ENCODE assay signal across 9 cellular contexts in the genomic region with DNA sequence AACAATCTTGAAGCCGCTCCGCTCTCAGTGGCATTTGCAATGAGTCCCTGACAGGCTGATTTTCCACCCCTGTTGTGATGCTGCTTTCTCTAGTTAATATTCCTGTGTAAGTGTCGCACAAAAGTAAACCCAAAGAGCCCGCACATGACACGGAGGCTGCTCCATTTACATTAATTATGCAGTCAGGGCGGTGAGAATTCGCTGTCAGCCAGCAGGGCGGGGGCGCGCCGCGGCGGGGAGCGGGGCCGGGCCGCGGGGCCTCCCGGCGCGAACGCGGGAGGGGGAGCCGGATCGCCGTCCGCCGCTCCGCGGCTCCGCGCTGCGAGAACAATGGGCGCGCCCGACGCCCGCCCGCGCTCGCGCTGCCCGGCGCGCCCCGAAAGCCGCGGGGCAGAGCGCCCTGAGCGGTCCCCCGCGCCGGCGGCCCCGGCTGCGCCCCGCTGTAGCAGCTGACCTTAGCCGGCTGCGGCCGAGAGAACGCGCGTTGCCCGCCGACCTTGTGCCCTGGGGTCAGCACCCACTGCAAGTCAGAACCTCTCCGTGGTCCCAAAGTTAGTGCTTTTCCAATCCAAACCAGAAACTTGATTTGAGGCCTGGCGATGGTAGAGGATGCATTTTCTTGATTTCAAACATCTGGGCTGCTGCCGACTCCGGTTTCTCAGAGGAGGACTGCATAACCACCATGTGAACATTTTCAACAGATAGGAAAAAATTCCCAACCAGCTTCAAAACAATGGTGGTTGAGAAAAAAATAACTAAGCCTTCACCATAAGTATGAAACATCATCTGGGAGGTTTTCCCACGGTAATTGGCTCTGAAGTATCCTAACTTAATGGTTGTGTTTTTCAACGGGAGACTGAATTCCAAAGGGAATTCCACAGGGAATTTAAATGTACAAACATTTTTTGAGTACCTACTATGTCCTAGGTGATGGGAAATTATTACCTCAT.
DNase-seq lines count a peak whose midpoint lies in the region; ATAC-seq and TF ChIP-seq lines count a peak whose summit lies in the region.
"Had no signal": no experiment of that assay in that cellular context is flagged by ENCODE, and none has a peak within 500 bp of the region (broad histone marks: within the 10 kb centered on the region; RNA-seq: fewer than 3 reads in every experiment).

No MANE protein-coding gene starts in this region.

- H3K36me3 ChIP-seq in Loucy (ENCODE audit: insufficient read depth, low read length): no peaks in the 10 kb centered on the region

- H4K20me1 ChIP-seq in Loucy (ENCODE audit: insufficient read depth, low read length, poor library complexity, severe bottlenecking): peaks cover 36% of the 10 kb centered on the region

- peak overlapping the region; percentile 73 for H3K4me3 ChIP-seq in Loucy (ENCODE audit: low read length, poor library complexity, severe bottlenecking)
- H3K4me3 ChIP-seq in coronary artery: peak overlapping the region; percentile 76

- peak overlapping the region; percentile 53; the same call in 1 of the 2 replicates for H2AFZ ChIP-seq in Loucy (ENCODE audit: low read length)

- H3K4me3 Mint-ChIP-seq in activated CD4-positive, alpha-beta T cell treated with anti-CD3 and anti-CD28 coated beads for 36 hours: peak overlapping the region; percentile 66

- H3K4me1 ChIP-seq in Loucy (ENCODE audit: insufficient read depth, low read length, poor library complexity, severe bottlenecking): peaks cover 90% of the 10 kb centered on the region

- H3K27me3 ChIP-seq in Loucy (ENCODE audit: insufficient read depth, low read length, poor library complexity, severe bottlenecking): no peaks in the 10 kb centered on the region

- no peaks in the 10 kb centered on the region for H3K9me3 ChIP-seq in Loucy (ENCODE audit: insufficient read depth, low read depth, low read length)

- peak; percentile 74 for ATAC-seq in activated CD4-positive, alpha-beta T cell treated with anti-CD3 and anti-CD28 coated beads for 36 hours
- ATAC-seq in left colon: peak; percentile 81

- peaks cover 4% of the 10 kb centered on the region for H3F3A ChIP-seq in Loucy (ENCODE audit: low read depth)

- H3K4me2 ChIP-seq in Loucy (ENCODE audit: low read depth, low read length, poor library complexity, severe bottlenecking): peak overlapping the region; percentile 84

- H3K9me3 Mint-ChIP-seq in activated CD4-positive, alpha-beta T cell treated with anti-CD3 and anti-CD28 coated beads for 36 hours (ENCODE audit: low read depth): no peaks in the 10 kb centered on the region

- DNase-seq in NCI-H2029 treated with DMSO at 0.1 percent for 48 hours (lab: John Stamatoyannopoulos, UW) (peak; percentile 72), NCI-H2029 (lab: John Stamatoyannopoulos, UW) (no peak), coronary artery (ENCODE audit: low spot score) (no peak), left colon (peak in 1 of 2 donors; percentile 45), epidermal melanocyte (ENCODE audit: insufficient read length, low spot score) (no peak)
- DNase-seq in activated CD4-positive, alpha-beta T cell treated with anti-CD3 and anti-CD28 coated beads for 36 hours: peak; percentile 56
- DNase-seq in stimulated activated CD4-positive, alpha-beta T cell treated with anti-CD3 and anti-CD28 coated beads, Interleukin-1b, Interleukin-23, amount 100 ng/mL, for 24 hours (ENCODE audit: low read depth in 4 of 4, low spot score in 1 of 4): peak; percentile 6 to 26 (median 10)

- intact Hi-C loops in activated CD4-positive, alpha-beta T cell treated with anti-CD3 and anti-CD28 coated beads for 36 hours (cut with DNase I, micrococcal nuclease): loop anchor here in 1 of 2 experiments (5.0 kb wide), 1 partner anchor 142 kb away; the partner anchor contains the start of gene PBX3
- intact Hi-C loops in left colon (cut with DNase I, micrococcal nuclease): no loop called here

- no peak overlapping the region for H3K27ac Mint-ChIP-seq in activated CD4-positive, alpha-beta T cell treated with anti-CD3 and anti-CD28 coated beads for 36 hours

- H3K9me2 ChIP-seq in Loucy (replicated peaks; ENCODE audit: low read depth, low read length): no peaks in the 10 kb centered on the region

- H3K9ac ChIP-seq in Loucy (ENCODE audit: low read depth, low read length, poor library complexity, severe bottlenecking): peak overlapping the region; percentile 75

- H3K79me2 ChIP-seq in Loucy (ENCODE audit: insufficient read depth, low read length): peaks cover 92% of the 10 kb centered on the region

- peak overlapping the region in 1 of 2 donors; percentile 51 for H3K27ac ChIP-seq in coronary artery
- H3K27ac ChIP-seq: C4-2B had no signal

- no peak for TF ChIP-seq CTCF in Loucy (conservative IDR thresholded peaks at IDR 0.05; ENCODE audit: low read length)
- TF ChIP-seq CTCF in coronary artery (IDR thresholded peaks at IDR 0.05): no peak

- no peaks in the 10 kb centered on the region for H3K36me3 Mint-ChIP-seq in activated CD4-positive, alpha-beta T cell treated with anti-CD3 and anti-CD28 coated beads for 36 hours (ENCODE audit: low read depth)

- peaks cover 19% of the 10 kb centered on the region for H3K27me3 Mint-ChIP-seq in activated CD4-positive, alpha-beta T cell treated with anti-CD3 and anti-CD28 coated beads for 36 hours

- POLR2A ChIA-PET in activated CD4-positive, alpha-beta T cell treated with anti-CD3 and anti-CD28 coated beads for 36 hours (lab: Charles Lee): interaction anchor here (0.6 kb wide), 1 partner anchor 10 kb away, joined by 3 read pairs; no protein-coding TSS in a partner anchor

- CTCF ChIA-PET in activated CD4-positive, alpha-beta T cell treated with anti-CD3 and anti-CD28 coated beads for 36 hours (lab: Charles Lee): interaction anchor here (1.0 kb wide), 1 partner anchor 59 kb away, joined by 4 read pairs; no protein-coding TSS in a partner anchor

- H3K4me1 Mint-ChIP-seq in activated CD4-positive, alpha-beta T cell treated with anti-CD3 and anti-CD28 coated beads for 36 hours: peaks cover 11% of the 10 kb centered on the region

Comparison
In these comparisons a context has a peak if more than half of its experiments do, and no peak if none do; other contexts are left out.
1. DNase-seq: peak in NCI-H2029 treated with DMSO at 0.1 percent for 48 hours (single experiment), activated CD4-positive, alpha-beta T cell treated with anti-CD3 and anti-CD28 coated beads for 36 hours (single experiment) and stimulated activated CD4-positive, alpha-beta T cell treated with anti-CD3 and anti-CD28 coated beads, Interleukin-1b, Interleukin-23, amount 100 ng/mL, for 24 hours (4 of 4); none in NCI-H2029 (single experiment), coronary artery (single experiment) and epidermal melanocyte (single experiment).